In genomic region chr6:125974214-125974866, GRCh38 we compare ENCODE assay signal across 8 cellular contexts. TPM values are rescaled to one million over a fixed set of nuclear protein-coding genes. Genes with fewer than 3 reads are reported as not detected.
DNase-seq lines count a peak whose midpoint lies in the region; ATAC-seq and TF ChIP-seq lines count a peak whose summit lies in the region.

No MANE protein-coding gene starts in this region.

- no peak overlapping the region for H3K4me2 ChIP-seq in Loucy (ENCODE audit: low read depth, low read length, poor library complexity, severe bottlenecking)

- peaks cover 4% of the 10 kb centered on the region; the same call in 1 of the 2 replicates for H3K79me2 ChIP-seq in Loucy (ENCODE audit: insufficient read depth, low read length)

- H3K27me3 ChIP-seq in Loucy (ENCODE audit: insufficient read depth, low read length, poor library complexity, severe bottlenecking) = no peaks in the 10 kb centered on the region

- peaks cover 3% of the 10 kb centered on the region for H4K20me1 ChIP-seq in Loucy (ENCODE audit: insufficient read depth, low read length, poor library complexity, severe bottlenecking)

- no peak overlapping the region for H3K9ac ChIP-seq in Loucy (ENCODE audit: low read depth, low read length, poor library complexity, severe bottlenecking)

- peaks cover 46% of the 10 kb centered on the region; the same call in 1 of the 2 replicates for H3K36me3 ChIP-seq in Loucy (ENCODE audit: insufficient read depth, low read length)

- H3K4me1 ChIP-seq in Loucy (ENCODE audit: insufficient read depth, low read length, poor library complexity, severe bottlenecking) = no peaks in the 10 kb centered on the region

- ATAC-seq in GM21717 (IDR thresholded peaks at IDR 0.05; ENCODE audit: unreplicated experiment) = peak; percentile 90

- TF ChIP-seq CTCF in Loucy (conservative IDR thresholded peaks at IDR 0.05; ENCODE audit: low read length) (peak; percentile 74), foreskin fibroblast (IDR thresholded peaks at IDR 0.05; ENCODE audit: low read depth, low read length) (peak; percentile 35)

- no peak overlapping the region for H2AFZ ChIP-seq in Loucy (ENCODE audit: low read length)

- H3K9me3 ChIP-seq in Loucy (ENCODE audit: insufficient read depth, low read depth, low read length) = no peaks in the 10 kb centered on the region

- no peaks in the 10 kb centered on the region for H3F3A ChIP-seq in Loucy (ENCODE audit: low read depth)

- DNase-seq in NCI-H187 treated with DMSO at 0.1 percent for 48 hours (lab: John Stamatoyannopoulos, UW) (peak; percentile 27), NCI-H187 (lab: John Stamatoyannopoulos, UW) (no peak), SW 1271 (lab: John Stamatoyannopoulos, UW) (peak; percentile 40 to 48), foreskin fibroblast (peak; percentile 18 to 66), renal cortical epithelial cell (ENCODE audit: low read depth) (peak; percentile 59)
- DNase-seq in activated effector memory CD4-positive, alpha-beta T cell treated with anti-CD3 and anti-CD28 coated beads, Interleukin-2, amount 50 U/mL, for 16 hours = no peak

- no peaks in the 10 kb centered on the region for H3K9me2 ChIP-seq in Loucy (replicated peaks; ENCODE audit: low read depth, low read length)

- H3K4me3 ChIP-seq in Loucy (ENCODE audit: low read length, poor library complexity, severe bottlenecking) = no peak overlapping the region
- H3K4me3 ChIP-seq in foreskin fibroblast (ENCODE audit: low read depth in 1 of 2, low read length in 2 of 2) = no peak overlapping the region

RNA-seq across cellular contexts. Expression of gene TRMT11, which starts 12.0 kb away (rescaled TPM):
- total RNA-seq in renal cortical epithelial cell = 26.9 and 27.2 TPM in 2 replicates

RNA-seq across cellular contexts. Expression of gene HINT3, which starts 17.8 kb away (rescaled TPM):
- total RNA-seq in renal cortical epithelial cell = 25.6 and 33.9 TPM in 2 replicates

Comparison
In these comparisons a context has a peak if more than half of its experiments do, and no peak if none do; other contexts are left out.
1. DNase-seq: peak in NCI-H187 treated with DMSO at 0.1 percent for 48 hours (single experiment), SW 1271 (2 of 2), foreskin fibroblast (2 of 2) and renal cortical epithelial cell (single experiment); none in NCI-H187 (0 of 2) and activated effector memory CD4-positive, alpha-beta T cell treated with anti-CD3 and anti-CD28 coated beads, Interleukin-2, amount 50 U/mL, for 16 hours (single experiment).